In genomic region chr7:21142081-21142480, GRCh38 we compare ENCODE assay signal across 25 cellular contexts.
"Had no signal": no experiment of that assay in that cellular context is flagged by ENCODE, and none has a peak within 500 bp of the region (broad histone marks: within the 10 kb centered on the region; RNA-seq: fewer than 3 reads in every experiment).

No MANE protein-coding gene starts in this region.

- H3K36me3 ChIP-seq: cardiac muscle cell, heart right ventricle, lower lobe of right lung, uterus, WERI-Rb-1 had no signal

- H3K4me3 ChIP-seq: body of pancreas, cardiac muscle cell, heart right ventricle, lower lobe of right lung, testis, uterus had no signal

- H3K27ac Mint-ChIP-seq: activated CD4-positive, alpha-beta T cell treated with anti-CD3 and anti-CD28 coated beads, Interleukin-2, amount 10 ng/mL, durations not matched to agents 7 days and 5 days; activated CD8-positive, alpha-beta T cell treated with anti-CD3 and anti-CD28 coated beads, Interleukin-2, amount 10 ng/mL, durations not matched to agents 7 days and 5 days; activated naive CD4-positive, alpha-beta T cell treated with anti-CD3 and anti-CD28 coated beads, Interleukin-2, amount 50 U/mL, for 24 hours; activated T-helper 1 cell treated with anti-CD3 and anti-CD28 coated beads, Interleukin-12 subunit alpha, Interleukin-12 subunit beta, Interleukin-2, Interleukin-4 antibody, amounts not matched to agents 30 ng/mL and 10 ng/mL and 1 ng/mL, durations not matched to agents 14 hours and 24 hours and 36 hours; naive B cell; stimulated activated effector memory CD8-positive, alpha-beta T cell treated with anti-CD3 and anti-CD28 coated beads, Interleukin-12 subunit alpha, Interleukin-12 subunit beta, amount 100 ng/mL, for 72 hours had no signal

- H3K9me3 Mint-ChIP-seq: activated CD4-positive, alpha-beta T cell treated with anti-CD3 and anti-CD28 coated beads, Interleukin-2, amount 10 ng/mL, durations not matched to agents 7 days and 5 days; activated naive CD4-positive, alpha-beta T cell treated with anti-CD3 and anti-CD28 coated beads, Interleukin-2, amount 50 U/mL, for 24 hours; activated T-helper 1 cell treated with anti-CD3 and anti-CD28 coated beads, Interleukin-12 subunit alpha, Interleukin-12 subunit beta, Interleukin-2, Interleukin-4 antibody, amounts not matched to agents 30 ng/mL and 10 ng/mL and 1 ng/mL, durations not matched to agents 14 hours and 24 hours and 36 hours; naive B cell had no signal

- H3K4me1 Mint-ChIP-seq: activated CD4-positive, alpha-beta T cell treated with anti-CD3 and anti-CD28 coated beads, Interleukin-2, amount 10 ng/mL, durations not matched to agents 7 days and 5 days; activated naive CD4-positive, alpha-beta T cell treated with anti-CD3 and anti-CD28 coated beads, Interleukin-2, amount 50 U/mL, for 24 hours; naive B cell; stimulated activated effector memory CD8-positive, alpha-beta T cell treated with anti-CD3 and anti-CD28 coated beads, Interleukin-12 subunit alpha, Interleukin-12 subunit beta, amount 100 ng/mL, for 72 hours had no signal

- DNase-seq: activated CD4-positive, alpha-beta T cell treated with anti-CD3 and anti-CD28 coated beads, Interleukin-2, amount 10 ng/mL, durations not matched to agents 7 days and 5 days; activated CD4-positive, CD25-positive, alpha-beta regulatory T cell treated with anti-CD3 and anti-CD28 coated beads, Interleukin-2, amount 50 U/mL, for 72 hours; activated CD8-positive, alpha-beta T cell treated with anti-CD3 and anti-CD28 coated beads, Interleukin-2, amount 10 ng/mL, durations not matched to agents 7 days and 5 days; activated gamma-delta T cell; anterior cingulate cortex; body of pancreas; foreskin fibroblast; heart right ventricle; islet precursor cell; lower lobe of right lung; naive B cell; nucleus accumbens; small intestine; stimulated activated CD4-positive, alpha-beta T cell treated with anti-CD3 and anti-CD28 coated beads, Interleukin-2, amount 100 ng/mL, for 24 hours; testis; trophoblast cell; uterus had no signal

- H3K4me3 Mint-ChIP-seq: activated CD4-positive, alpha-beta T cell treated with anti-CD3 and anti-CD28 coated beads, Interleukin-2, amount 10 ng/mL, durations not matched to agents 7 days and 5 days; activated CD8-positive, alpha-beta T cell treated with anti-CD3 and anti-CD28 coated beads, Interleukin-2, amount 10 ng/mL, durations not matched to agents 7 days and 5 days; activated naive CD4-positive, alpha-beta T cell treated with anti-CD3 and anti-CD28 coated beads, Interleukin-2, amount 50 U/mL, for 24 hours; activated T-helper 1 cell treated with anti-CD3 and anti-CD28 coated beads, Interleukin-12 subunit alpha, Interleukin-12 subunit beta, Interleukin-2, Interleukin-4 antibody, amounts not matched to agents 30 ng/mL and 10 ng/mL and 1 ng/mL, durations not matched to agents 14 hours and 24 hours and 36 hours; naive B cell; stimulated activated effector memory CD8-positive, alpha-beta T cell treated with anti-CD3 and anti-CD28 coated beads, Interleukin-12 subunit alpha, Interleukin-12 subunit beta, amount 100 ng/mL, for 72 hours had no signal

- H3K4me1 ChIP-seq: body of pancreas, heart right ventricle, lower lobe of right lung, parathyroid adenoma, testis, uterus had no signal

- ATAC-seq: activated CD8-positive, alpha-beta T cell treated with anti-CD3 and anti-CD28 coated beads, Interleukin-2, amount 10 ng/mL, durations not matched to agents 7 days and 5 days; body of pancreas; heart right ventricle; left lobe of liver; lower lobe of right lung; sciatic nerve; stimulated activated effector memory CD8-positive, alpha-beta T cell treated with anti-CD3 and anti-CD28 coated beads, Interleukin-12 subunit alpha, Interleukin-12 subunit beta, amount 100 ng/mL, for 72 hours had no signal

- H3K9me3 ChIP-seq: body of pancreas, heart right ventricle, lower lobe of right lung, testis, uterus had no signal

- H3K27me3 ChIP-seq: body of pancreas, cardiac muscle cell, testis, uterus had no signal
